Comparison of ENCODE assay signal across 2 cellular contexts in genomic region chr16:57944961-57945739, GRCh38.
TF ChIP-seq lines count a peak whose summit lies in the region.

No MANE protein-coding gene starts in this region.

TF ChIP-seq in K562, 482 proteins besides CTCF, POLR2A, EP300 and RAD21 (continues in another document):
- TF ChIP-seq MTA2 (IDR thresholded peaks at IDR 0.05; ENCODE audit: low read depth) (no peak), RB1 (IDR thresholded peaks at IDR 0.05; ENCODE audit: low read depth) (no peak), ADNP (tag; IDR thresholded peaks at IDR 0.05) (peak; percentile 60; the same call in 1 of the 2 replicates), ZNF699 (CRISPR knock-in tag; IDR thresholded peaks at IDR 0.05; ENCODE audit: insufficient replicate concordance) (no peak), JUND (IDR thresholded peaks at IDR 0.05; ENCODE audit: borderline replicate concordance, low read depth, low read length) (no peak), JUND (tag; IDR thresholded peaks at IDR 0.05; ENCODE audit: borderline replicate concordance, low read depth, low read length) (no peak), ZNF511 (CRISPR knock-in tag; IDR thresholded peaks at IDR 0.05) (no peak), MAFG (tag; conservative IDR thresholded peaks at IDR 0.05) (no peak), MCM3 (IDR thresholded peaks at IDR 0.05) (no peak), CREB3 (tag; conservative IDR thresholded peaks at IDR 0.05; ENCODE audit: low read depth) (no peak), HMGN3 (IDR thresholded peaks at IDR 0.05; ENCODE audit: borderline replicate concordance, extremely low read depth, insufficient read length, low read depth, low read length) (no peak), HMGXB4 (CRISPR knock-in tag; IDR thresholded peaks at IDR 0.05) (no peak), NCOR1 (IDR thresholded peaks at IDR 0.05) (no peak), E2F1 (CRISPR knock-in tag; IDR thresholded peaks at IDR 0.05) (no peak), ESRRA (IDR thresholded peaks at IDR 0.05; ENCODE audit: borderline replicate concordance, low read depth) (0 out of 2 replicates have a peak, but pooled peaks have one; percentile 31), MXI1 (IDR thresholded peaks at IDR 0.05; ENCODE audit: low read depth, low read length) (no peak), ARID3A (IDR thresholded peaks at IDR 0.05; ENCODE audit: borderline replicate concordance, low read depth, low read length) (no peak), MAX (CRISPR knock-in tag; IDR thresholded peaks at IDR 0.05) (no peak), ZNF785 (CRISPR knock-in tag; IDR thresholded peaks at IDR 0.05) (no peak), ARNT (IDR thresholded peaks at IDR 0.05) (no peak), STAT6 (CRISPR knock-in tag; IDR thresholded peaks at IDR 0.05) (no peak)

TF ChIP-seq in HepG2, 621 proteins besides CTCF, POLR2A, EP300 and RAD21:
- TF ChIP-seq ZNF629 (CRISPR knock-in tag; conservative IDR thresholded peaks at IDR 0.05) = peak; percentile 50; the same call in 1 of the 2 replicates
- no peak for TF ChIP-seq FOXA1 (IDR thresholded peaks at IDR 0.05)
- no peak for TF ChIP-seq FOXA1 (CRISPR knock-in tag; IDR thresholded peaks at IDR 0.05)
